In the genomic region with DNA sequence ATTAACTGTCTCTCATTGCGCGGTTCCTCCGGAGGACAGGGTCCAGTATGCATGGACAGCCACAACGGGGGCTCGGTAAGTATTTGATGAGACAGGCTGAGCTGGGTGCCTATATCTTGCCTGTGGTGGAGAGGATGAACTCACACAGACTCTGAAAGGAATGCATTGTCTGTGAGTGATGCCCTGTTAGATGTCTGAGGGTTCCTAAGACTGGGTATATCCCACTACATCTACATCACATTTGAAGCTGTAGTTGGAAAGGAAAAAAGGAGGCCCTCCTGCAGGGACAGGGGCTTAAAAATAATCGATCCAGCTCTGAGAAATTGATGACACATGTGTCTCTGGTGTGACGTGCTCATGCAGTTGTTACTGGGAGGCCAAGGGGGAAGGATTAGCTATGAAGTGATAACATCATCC, we compare ENCODE assay signal across 9 cellular contexts. TPM values are rescaled to one million over a fixed set of nuclear protein-coding genes. Genes with fewer than 3 reads are reported as not detected.
DNase-seq lines count a peak whose midpoint lies in the region; ATAC-seq and TF ChIP-seq lines count a peak whose summit lies in the region.
"Had no signal": no experiment of that assay in that cellular context is flagged by ENCODE, and none has a peak within 500 bp of the region (broad histone marks: within the 10 kb centered on the region; RNA-seq: fewer than 3 reads in every experiment).

No MANE protein-coding gene starts in this region.

- peaks cover 46 to 67% (median 57%) of the 10 kb centered on the region in 4 donors for H3K4me1 Mint-ChIP-seq in CD4-positive, CD25-positive, alpha-beta regulatory T cell
- H3K4me1 Mint-ChIP-seq in nephron progenitor cell = peaks cover 32% of the 10 kb centered on the region

- H3K27ac ChIP-seq in CD4-positive, CD25-positive, alpha-beta regulatory T cell (ENCODE audit: insufficient read depth, low read length, poor library complexity, severe bottlenecking) = peak overlapping the region; percentile 26

- H3K9me2 ChIP-seq in Loucy (replicated peaks; ENCODE audit: low read depth, low read length) = no peaks in the 10 kb centered on the region

- H3K9ac ChIP-seq in Loucy (ENCODE audit: low read depth, low read length, poor library complexity, severe bottlenecking) = peak overlapping the region; percentile 75

- H3K27ac Mint-ChIP-seq in CD4-positive, CD25-positive, alpha-beta regulatory T cell = peak overlapping the region; percentile 10 to 90 (median 88)
- H3K27ac Mint-ChIP-seq in nephron progenitor cell = no peak overlapping the region

- intact Hi-C loops in posterior cingulate gyrus (cut with DNase I) = loop anchor here (10.0 kb wide), 3 partner anchors 59 to 261 kb away; a partner anchor contains a TSS

- in situ Hi-C loops in astrocyte of the spinal cord (cut with HindIII; ENCODE audit: low sequenced_read_pairs) = no loop called here

- peak overlapping the region; percentile 92 for H3K4me2 ChIP-seq in Loucy (ENCODE audit: low read depth, low read length, poor library complexity, severe bottlenecking)

- H3K4me3 Mint-ChIP-seq in CD4-positive, CD25-positive, alpha-beta regulatory T cell = peak overlapping the region; percentile 87 to 96 (median 90)
- peak overlapping the region; percentile 85 for H3K4me3 Mint-ChIP-seq in nephron progenitor cell

- H3K27me3 ChIP-seq in CD4-positive, CD25-positive, alpha-beta regulatory T cell (ENCODE audit: control insufficient read depth, insufficient read depth, low read length) = no peaks in the 10 kb centered on the region
- no peaks in the 10 kb centered on the region for H3K27me3 ChIP-seq in Loucy (ENCODE audit: insufficient read depth, low read length, poor library complexity, severe bottlenecking)

- peaks cover 43% of the 10 kb centered on the region for H3K79me2 ChIP-seq in Loucy (ENCODE audit: insufficient read depth, low read length)

- no peak overlapping the region for H2AFZ ChIP-seq in Loucy (ENCODE audit: low read length)

- TF ChIP-seq CTCF in Loucy (conservative IDR thresholded peaks at IDR 0.05; ENCODE audit: low read length) (no peak), astrocyte of the spinal cord (IDR thresholded peaks at IDR 0.05; ENCODE audit: low read depth, low read length) (no peak), nephron progenitor cell (IDR thresholded peaks at IDR 0.05) (no peak)

- no peaks in the 10 kb centered on the region for H3K9me3 ChIP-seq in CD4-positive, CD25-positive, alpha-beta regulatory T cell (ENCODE audit: control insufficient read depth in 2 of 2, low read length in 2 of 2)
- no peaks in the 10 kb centered on the region for H3K9me3 ChIP-seq in Loucy (ENCODE audit: insufficient read depth, low read depth, low read length)

- peaks cover 63% of the 10 kb centered on the region for H3K4me1 ChIP-seq in CD4-positive, CD25-positive, alpha-beta regulatory T cell (ENCODE audit: control insufficient read depth, insufficient read depth, low read length, poor library complexity, severe bottlenecking)
- H3K4me1 ChIP-seq in Loucy (ENCODE audit: insufficient read depth, low read length, poor library complexity, severe bottlenecking) = peaks cover 52% of the 10 kb centered on the region

- no peak for ATAC-seq in CD4-positive, CD25-positive, alpha-beta regulatory T cell (ENCODE audit: low read depth in 2 of 2)
- ATAC-seq in HG03439 (IDR thresholded peaks at IDR 0.05; ENCODE audit: unreplicated experiment) (no peak), HG03095 (IDR thresholded peaks at IDR 0.05; ENCODE audit: unreplicated experiment) (no peak)

- peaks cover 4% of the 10 kb centered on the region for H3K36me3 Mint-ChIP-seq in CD4-positive, CD25-positive, alpha-beta regulatory T cell
- H3K36me3 Mint-ChIP-seq in nephron progenitor cell (ENCODE audit: low read depth) = no peaks in the 10 kb centered on the region

- peaks cover 6% of the 10 kb centered on the region for H4K20me1 ChIP-seq in Loucy (ENCODE audit: insufficient read depth, low read length, poor library complexity, severe bottlenecking)

- DNase-seq in CD4-positive, CD25-positive, alpha-beta regulatory T cell = no peak
- DNase-seq in astrocyte of the spinal cord (ENCODE audit: low read depth, low spot score) (peak; percentile 12), nephron progenitor cell (no peak), NCI-H1694 treated with DMSO at 0.1 percent for 48 hours (lab: John Stamatoyannopoulos, UW) (no peak), posterior cingulate gyrus (no peak)
- DNase-seq: KBM-7 had no signal

- H3K9me3 Mint-ChIP-seq in CD4-positive, CD25-positive, alpha-beta regulatory T cell = no peaks in the 10 kb centered on the region
- H3K9me3 Mint-ChIP-seq in nephron progenitor cell = no peaks in the 10 kb centered on the region

- peak overlapping the region; percentile 82 for H3K4me3 ChIP-seq in CD4-positive, CD25-positive, alpha-beta regulatory T cell (ENCODE audit: low read depth, low read length)
- H3K4me3 ChIP-seq in Loucy (ENCODE audit: low read length, poor library complexity, severe bottlenecking) (peak overlapping the region; percentile 77), astrocyte of the spinal cord (ENCODE audit: low read depth, low read length) (no peak overlapping the region)

- H3F3A ChIP-seq in Loucy (ENCODE audit: low read depth) = peaks cover 10% of the 10 kb centered on the region; the same call in 1 of the 2 replicates

- no peaks in the 10 kb centered on the region for H3K36me3 ChIP-seq in CD4-positive, CD25-positive, alpha-beta regulatory T cell (ENCODE audit: control insufficient read depth, insufficient read depth, low read length)
- H3K36me3 ChIP-seq in Loucy (ENCODE audit: insufficient read depth, low read length) = no peaks in the 10 kb centered on the region

- H3K27me3 Mint-ChIP-seq in CD4-positive, CD25-positive, alpha-beta regulatory T cell = peaks cover 4% of the 10 kb centered on the region
- H3K27me3 Mint-ChIP-seq in nephron progenitor cell (ENCODE audit: low read depth, poor library complexity) = peaks cover 32% of the 10 kb centered on the region

RNA-seq across cellular contexts. Expression of a gene that starts 1.9 kb away (rescaled TPM):
- 52.9 TPM for total RNA-seq in CD4-positive, CD25-positive, alpha-beta regulatory T cell
- polyA plus RNA-seq in CD4-positive, CD25-positive, alpha-beta regulatory T cell = 1 to 10 TPM; 2.8 to 7.2 (median 4.7) TPM
